In genomic region chr19:19537321-19538048, GRCh38 we compare ENCODE assay signal across 11 cellular contexts. TPM values are rescaled to one million over a fixed set of nuclear protein-coding genes. Genes with fewer than 3 reads are reported as not detected.
DNase-seq lines count a peak whose midpoint lies in the region; ATAC-seq and TF ChIP-seq lines count a peak whose summit lies in the region.
"Had no signal": no experiment of that assay in that cellular context is flagged by ENCODE, and none has a peak within 500 bp of the region (broad histone marks: within the 10 kb centered on the region; RNA-seq: fewer than 3 reads in every experiment).

No MANE protein-coding gene starts in this region.

- DNase-seq in breast epithelium (ENCODE audit: low spot score in 2 of 2): no peak
- no peak for DNase-seq in MCF 10A (ENCODE audit: unreplicated experiment)
- no peak for DNase-seq in activated T-cell treated with anti-CD3 and anti-CD28 coated beads, Interleukin-2, amount 50 U/mL, for 72 hours
- no peak for DNase-seq in left colon
- no peak for DNase-seq in type B pancreatic cell (ENCODE audit: extremely low spot score, unreplicated experiment)
- DNase-seq in HT-29 (ENCODE audit: low spot score): no peak
- no peak for DNase-seq in mucosa of gallbladder (ENCODE audit: low spot score)
- no peak for DNase-seq in GM10266 (ENCODE audit: extremely low spot score)

- peaks cover 0 to 7% of the 10 kb centered on the region in 2 donors for H3K4me1 ChIP-seq in breast epithelium

- POLR2A ChIA-PET in MCF 10A (lab: Yijun Ruan, JAX): no interaction called here

- H3K27ac Mint-ChIP-seq in MCF 10A (ENCODE audit: low read depth, unreplicated experiment): no peak overlapping the region
- H3K27ac Mint-ChIP-seq in activated T-cell treated with anti-CD3 and anti-CD28 coated beads, Interleukin-2, amount 50 U/mL, for 72 hours: no peak overlapping the region
- no peak overlapping the region for H3K27ac Mint-ChIP-seq in type B pancreatic cell
- H3K27ac Mint-ChIP-seq: dendritic cell treated with granulocyte-macrophage colony-stimulating factor and Interleukin-4, amounts not matched to agents 40 ng/mL and 50 ng/mL, for 4 days had no signal

- no peak for TF ChIP-seq POLR2A in breast epithelium (IDR thresholded peaks at IDR 0.05)

- no peaks in the 10 kb centered on the region for H3K36me3 ChIP-seq in breast epithelium

- H3K27me3 Mint-ChIP-seq in MCF 10A (ENCODE audit: insufficient read depth, unreplicated experiment) (no peaks in the 10 kb centered on the region), type B pancreatic cell (peaks cover 15% of the 10 kb centered on the region)
- peaks cover 20% of the 10 kb centered on the region for H3K27me3 Mint-ChIP-seq in activated T-cell treated with anti-CD3 and anti-CD28 coated beads, Interleukin-2, amount 50 U/mL, for 72 hours (ENCODE audit: low read depth)

- no peaks in the 10 kb centered on the region for H3K27me3 ChIP-seq in breast epithelium

- H3K4me3 Mint-ChIP-seq in MCF 10A (ENCODE audit: unreplicated experiment) (no peak overlapping the region), type B pancreatic cell (peak overlapping the region; percentile 72)
- peak overlapping the region; percentile 64 to 78 for H3K4me3 Mint-ChIP-seq in activated T-cell treated with anti-CD3 and anti-CD28 coated beads, Interleukin-2, amount 50 U/mL, for 72 hours
- H3K4me3 Mint-ChIP-seq: dendritic cell treated with granulocyte-macrophage colony-stimulating factor and Interleukin-4, amounts not matched to agents 40 ng/mL and 50 ng/mL, for 4 days had no signal

- no peaks in the 10 kb centered on the region for H3K4me1 Mint-ChIP-seq in MCF 10A (ENCODE audit: insufficient read depth, unreplicated experiment)
- peaks cover 25% of the 10 kb centered on the region for H3K4me1 Mint-ChIP-seq in activated T-cell treated with anti-CD3 and anti-CD28 coated beads, Interleukin-2, amount 50 U/mL, for 72 hours (ENCODE audit: low read depth)
- peaks cover 12% of the 10 kb centered on the region for H3K4me1 Mint-ChIP-seq in type B pancreatic cell (ENCODE audit: unreplicated experiment)

- H3K4me3 ChIP-seq in breast epithelium: peak overlapping the region; percentile 28 to 70 (median 52)

- peaks cover 0 to 5% of the 10 kb centered on the region in 2 donors for H3K9me3 ChIP-seq in breast epithelium

- no peaks in the 10 kb centered on the region for H3K9me3 Mint-ChIP-seq in MCF 10A (ENCODE audit: unreplicated experiment)
- no peaks in the 10 kb centered on the region for H3K9me3 Mint-ChIP-seq in activated T-cell treated with anti-CD3 and anti-CD28 coated beads, Interleukin-2, amount 50 U/mL, for 72 hours
- no peaks in the 10 kb centered on the region for H3K9me3 Mint-ChIP-seq in type B pancreatic cell
- H3K9me3 Mint-ChIP-seq: dendritic cell treated with granulocyte-macrophage colony-stimulating factor and Interleukin-4, amounts not matched to agents 40 ng/mL and 50 ng/mL, for 4 days had no signal

- CTCF ChIA-PET in MCF 10A (lab: Yijun Ruan, JAX): no interaction called here

- H3K27ac ChIP-seq in breast epithelium: peak overlapping the region; percentile 10 to 19

- TF ChIP-seq CTCF in breast epithelium (IDR thresholded peaks at IDR 0.05): no peak
- TF ChIP-seq CTCF in MCF 10A (IDR thresholded peaks at IDR 0.05; ENCODE audit: unreplicated experiment): no peak
- no peak for TF ChIP-seq CTCF in type B pancreatic cell (conservative IDR thresholded peaks at IDR 0.05)
- TF ChIP-seq CTCF in GM10266 (IDR thresholded peaks at IDR 0.05; ENCODE audit: control insufficient read depth, insufficient read depth, low read depth, missing control alignments): no peak

- H3K36me3 Mint-ChIP-seq in MCF 10A (ENCODE audit: insufficient read depth, unreplicated experiment) (peaks cover 7% of the 10 kb centered on the region), type B pancreatic cell (no peaks in the 10 kb centered on the region)
- peaks cover 0 to 1% of the 10 kb centered on the region in 2 donors for H3K36me3 Mint-ChIP-seq in activated T-cell treated with anti-CD3 and anti-CD28 coated beads, Interleukin-2, amount 50 U/mL, for 72 hours (ENCODE audit: insufficient read depth in 2 of 2)

- intact Hi-C loops in breast epithelium (cut with DNase I; ENCODE audit: low total_unique reads): loop anchor here (10.0 kb wide), 1 partner anchor 417 kb away; no protein-coding TSS in a partner anchor
- intact Hi-C loops in MCF 10A (cut with micrococcal nuclease): no loop called here
- intact Hi-C loops in left colon (cut with DNase I, micrococcal nuclease): loop anchor here (5.0 to 10.0 kb wide), 2 partner anchors 105 to 417 kb away; partner anchors contain the start of gene GMIP (in 1 of the 2)

- no TSS peak for BruUV-seq in MCF 10A (replicated peaks; lab: Mats Ljungman, UMichigan)

- no peak for ATAC-seq in activated T-cell treated with anti-CD3 and anti-CD28 coated beads, Interleukin-2, amount 50 U/mL, for 72 hours (replicated peaks in 1 of 2)
- peak; percentile 34 for ATAC-seq in left colon

RNA-seq across cellular contexts. Expression of gene CILP2, which starts 0.6 kb away (rescaled TPM):
- under 1 TPM; 0.15 to 0.66 (median 0.16) TPM for total RNA-seq in breast epithelium
- 0.12 and 0.29 TPM in 2 replicates for total RNA-seq in MCF 10A (2022)
- under 1 TPM; 0.44 to 0.86 TPM for total RNA-seq in activated T-cell treated with anti-CD3 and anti-CD28 coated beads, Interleukin-2, amount 50 U/mL, for 72 hours
- under 1 TPM; 0.09 to 0.11 TPM for total RNA-seq in left colon
- total RNA-seq in type B pancreatic cell (ENCODE audit: low replicate concordance): 0.74 and 3.2 TPM in 2 replicates
- total RNA-seq in HT-29 (2014; rRNA removed; shearing (Covaris generic)): 0.31 TPM in 1 of 2 replicates, not detected in the other
- total RNA-seq in mucosa of gallbladder: 0.26 TPM
- total RNA-seq: HT1080, pulmonary artery endothelial cell had no signal

RNA-seq across cellular contexts. Expression of gene YJEFN3, which starts 8.8 kb away (rescaled TPM):
- total RNA-seq in breast epithelium (1 to 10 TPM in 2 of 3 donors, under 1 TPM in 1; 0.88 to 2.0 (median 1.3) TPM), MCF 10A (2022) (11.9 and 21.7 TPM in 2 replicates), left colon (1 to 10 TPM; 4.6 to 4.9 TPM), type B pancreatic cell (ENCODE audit: low replicate concordance) (12.2 and 23.2 TPM in 2 replicates), mucosa of gallbladder (8.9 TPM)
- total RNA-seq in activated T-cell treated with anti-CD3 and anti-CD28 coated beads, Interleukin-2, amount 50 U/mL, for 72 hours: 10 to 100 TPM; 18.2 to 21.3 TPM
- 1.0 and 1.9 TPM in 2 replicates for total RNA-seq in HT-29 (2014; rRNA removed; shearing (Covaris generic))

RNA-seq across cellular contexts. Expression of gene NDUFA13, which starts 21.5 kb away (rescaled TPM):
- total RNA-seq in breast epithelium (100 to 1,000 TPM in 1 of 3 donors, 10 to 100 TPM in 2; 97.3 to 134 (median 99.2) TPM), MCF 10A (2022) (354 and 393 TPM in 2 replicates), left colon (100 to 1,000 TPM; 430 to 489 TPM), type B pancreatic cell (ENCODE audit: low replicate concordance) (396 and 419 TPM in 2 replicates), mucosa of gallbladder (376 TPM)
- 100 to 1,000 TPM; 229 to 263 TPM for total RNA-seq in activated T-cell treated with anti-CD3 and anti-CD28 coated beads, Interleukin-2, amount 50 U/mL, for 72 hours
- total RNA-seq in HT-29 (2014; rRNA removed; shearing (Covaris generic)): 190 and 202 TPM in 2 replicates

RNA-seq across cellular contexts. Expression of gene TSSK6, which starts 22.1 kb away (rescaled TPM):
- total RNA-seq in breast epithelium (1 to 10 TPM in 2 of 3 donors, under 1 TPM in 1; 0.96 to 2.9 (median 2.3) TPM), MCF 10A (2022) (4.8 and 6.6 TPM in 2 replicates), left colon (1 to 10 TPM; 1.6 to 2.8 TPM), type B pancreatic cell (ENCODE audit: low replicate concordance) (1.5 and 2.3 TPM in 2 replicates), mucosa of gallbladder (3.3 TPM)
- 1 to 10 TPM; 5.0 to 5.6 TPM for total RNA-seq in activated T-cell treated with anti-CD3 and anti-CD28 coated beads, Interleukin-2, amount 50 U/mL, for 72 hours
- 1.3 and 1.5 TPM in 2 replicates for total RNA-seq in HT-29 (2014; rRNA removed; shearing (Covaris generic))
